8 cellular contexts compared by ENCODE assay signal in the genomic region with DNA sequence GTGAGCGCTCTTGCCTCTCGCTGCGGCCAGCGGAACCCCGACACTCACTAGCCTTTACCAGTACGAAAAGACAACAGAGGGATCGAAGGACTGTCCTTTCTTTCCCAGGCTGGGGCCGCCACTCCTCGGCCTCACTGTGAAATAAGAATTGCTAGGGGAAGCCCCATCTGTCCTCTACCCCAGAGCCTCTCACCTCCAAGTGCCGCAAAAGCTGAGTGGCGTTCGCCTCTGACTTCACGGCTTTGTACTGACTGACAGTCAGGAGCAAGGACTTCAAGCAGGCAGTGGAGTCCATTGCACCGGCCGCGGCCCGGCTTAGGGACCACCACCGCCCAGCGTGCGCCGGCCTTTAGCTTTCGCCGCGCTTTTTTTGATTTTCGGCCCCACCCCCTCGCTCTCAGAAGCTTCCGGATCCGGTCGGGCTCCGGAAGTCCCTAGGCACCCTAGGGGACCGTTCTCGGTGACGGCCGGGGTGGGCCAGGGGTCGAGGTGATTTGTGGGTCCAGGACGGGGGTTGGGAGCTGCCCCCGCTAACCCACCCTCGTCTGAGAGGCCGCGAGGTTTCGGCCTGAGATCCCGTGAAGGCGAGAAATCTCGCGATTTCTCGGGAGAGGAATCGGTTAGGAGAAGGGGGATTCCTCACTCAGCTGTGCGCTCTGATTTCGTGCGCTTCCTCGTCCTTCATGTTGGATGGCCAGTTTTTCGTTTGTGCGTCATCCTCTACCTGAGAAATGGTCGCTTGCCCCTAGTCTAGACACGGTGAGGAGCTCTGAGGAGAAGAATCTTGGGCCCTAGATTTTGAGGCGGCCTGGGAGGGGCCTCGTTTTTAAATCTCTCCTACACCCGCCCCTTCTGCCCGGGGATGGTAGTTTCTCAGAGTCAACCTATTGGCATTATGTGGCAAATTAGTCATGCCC. TPM values are rescaled to one million over a fixed set of nuclear protein-coding genes. Genes with fewer than 3 reads are reported as not detected.
A peak's percentile ranks its signal among the peaks of the same experiment; 100 is the strongest.
DNase-seq lines count a peak whose midpoint lies in the region; ATAC-seq and TF ChIP-seq lines count a peak whose summit lies in the region.

Gene CIP2A (minus strand): TSS at position 358 of the 917 bp plus-strand sequence. CDS start 63 bp downstream, at position 295.
A gene with protein sequence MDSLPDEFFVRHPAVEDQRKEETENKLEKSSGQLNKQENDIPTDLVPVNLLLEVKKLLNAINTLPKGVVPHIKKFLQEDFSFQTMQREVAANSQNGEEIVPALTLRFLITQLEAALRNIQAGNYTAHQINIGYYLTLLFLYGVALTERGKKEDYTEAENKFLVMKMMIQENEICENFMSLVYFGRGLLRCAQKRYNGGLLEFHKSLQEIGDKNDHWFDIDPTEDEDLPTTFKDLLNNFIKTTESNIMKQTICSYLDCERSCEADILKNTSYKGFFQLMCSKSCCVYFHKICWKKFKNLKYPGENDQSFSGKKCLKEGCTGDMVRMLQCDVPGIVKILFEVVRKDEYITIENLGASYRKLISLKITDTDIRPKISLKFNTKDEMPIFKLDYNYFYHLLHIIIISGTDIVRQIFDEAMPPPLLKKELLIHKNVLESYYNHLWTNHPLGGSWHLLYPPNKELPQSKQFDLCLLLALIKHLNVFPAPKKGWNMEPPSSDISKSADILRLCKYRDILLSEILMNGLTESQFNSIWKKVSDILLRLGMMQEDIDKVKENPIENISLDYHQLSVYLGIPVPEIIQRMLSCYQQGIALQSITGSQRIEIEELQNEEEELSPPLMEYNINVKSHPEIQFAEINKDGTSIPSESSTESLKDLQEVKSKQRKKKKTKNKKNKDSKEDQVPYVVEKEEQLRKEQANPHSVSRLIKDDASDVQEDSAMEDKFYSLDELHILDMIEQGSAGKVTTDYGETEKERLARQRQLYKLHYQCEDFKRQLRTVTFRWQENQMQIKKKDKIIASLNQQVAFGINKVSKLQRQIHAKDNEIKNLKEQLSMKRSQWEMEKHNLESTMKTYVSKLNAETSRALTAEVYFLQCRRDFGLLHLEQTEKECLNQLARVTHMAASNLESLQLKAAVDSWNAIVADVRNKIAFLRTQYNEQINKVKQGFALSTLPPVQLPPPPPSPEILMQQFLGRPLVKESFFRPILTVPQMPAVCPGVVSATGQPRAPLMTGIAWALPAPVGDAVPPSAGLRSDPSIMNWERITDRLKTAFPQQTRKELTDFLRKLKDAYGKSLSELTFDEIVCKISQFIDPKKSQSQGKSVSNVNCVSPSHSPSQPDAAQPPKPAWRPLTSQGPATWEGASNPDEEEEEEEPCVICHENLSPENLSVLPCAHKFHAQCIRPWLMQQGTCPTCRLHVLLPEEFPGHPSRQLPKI (plus strand): TSS at position 642 of the 917 bp plus-strand sequence. CDS start 15,685 bp downstream, outside the sequence.

- no peaks in the 10 kb centered on the region for H3K9me3 Mint-ChIP-seq in T-helper 1 cell treated with Interleukin-12 subunit alpha and Interleukin-12 subunit beta and Interleukin-4 antibody, amounts not matched to agents 30 μg/mL and 1 μg/mL, for 36 hours

- ATAC-seq in GM18498 (IDR thresholded peaks at IDR 0.05; ENCODE audit: unreplicated experiment) (peak; percentile 94), HG02885 (IDR thresholded peaks at IDR 0.05; ENCODE audit: poor library complexity, unreplicated experiment) (peak; percentile 89), left cardiac atrium (peak; percentile 97), upper lobe of left lung (ENCODE audit: low FRiP score in 2 of 2) (peak; percentile 95 to 96)

- no peaks in the 10 kb centered on the region for H3K36me3 ChIP-seq in upper lobe of left lung

- peak within 1 kb of the TSS; percentile 49 to 83 (median 72) for H3K4me3 ChIP-seq in upper lobe of left lung

- peaks cover 5 to 22% (median 11%) of the 10 kb centered on the region in 4 donors for H3K4me1 ChIP-seq in upper lobe of left lung

- peak; percentile 95 for DNase-seq in NCI-H1694 (lab: John Stamatoyannopoulos, UW)
- peak; percentile 83 for DNase-seq in amniotic stem cell (lab: John Stamatoyannopoulos, UW)
- DNase-seq in left cardiac atrium = peak; percentile 89
- peak; percentile 73 to 97 (median 80) for DNase-seq in posterior cingulate gyrus
- DNase-seq in upper lobe of left lung = peak; percentile 74 to 93

- H3K9me3 ChIP-seq in upper lobe of left lung = no peaks in the 10 kb centered on the region

- peaks cover 1% of the 10 kb centered on the region for H3K36me3 Mint-ChIP-seq in T-helper 1 cell treated with Interleukin-12 subunit alpha and Interleukin-12 subunit beta and Interleukin-4 antibody, amounts not matched to agents 30 μg/mL and 1 μg/mL, for 36 hours (ENCODE audit: low read depth)

- H3K27ac ChIP-seq in upper lobe of left lung = peak within 1 kb of the TSS; percentile 93 to 96 (median 95)

- no peak for TF ChIP-seq EP300 in upper lobe of left lung (IDR thresholded peaks at IDR 0.05)

- WGBS in upper lobe of left lung, 2 donors = 1% methylated on average over 29 to 59 of the region's 59 CpGs

- H3K27me3 Mint-ChIP-seq in T-helper 1 cell treated with Interleukin-12 subunit alpha and Interleukin-12 subunit beta and Interleukin-4 antibody, amounts not matched to agents 30 μg/mL and 1 μg/mL, for 36 hours (ENCODE audit: low read depth) = no peaks in the 10 kb centered on the region

- TF ChIP-seq POLR2A in upper lobe of left lung (IDR thresholded peaks at IDR 0.05) = peak; percentile 5 to 83 (median 38)

- no peaks in the 10 kb centered on the region for H3K27me3 ChIP-seq in upper lobe of left lung

- H3K4me3 Mint-ChIP-seq in T-helper 1 cell treated with Interleukin-12 subunit alpha and Interleukin-12 subunit beta and Interleukin-4 antibody, amounts not matched to agents 30 μg/mL and 1 μg/mL, for 36 hours = peak within 1 kb of the TSS; percentile 99

- TF ChIP-seq CTCF in upper lobe of left lung (IDR thresholded peaks at IDR 0.05) = peak in 1 of 6 experiments; percentile 16

- peak within 1 kb of the TSS; percentile 99 for H3K27ac Mint-ChIP-seq in T-helper 1 cell treated with Interleukin-12 subunit alpha and Interleukin-12 subunit beta and Interleukin-4 antibody, amounts not matched to agents 30 μg/mL and 1 μg/mL, for 36 hours

- peaks cover 50% of the 10 kb centered on the region for H3K4me1 Mint-ChIP-seq in T-helper 1 cell treated with Interleukin-12 subunit alpha and Interleukin-12 subunit beta and Interleukin-4 antibody, amounts not matched to agents 30 μg/mL and 1 μg/mL, for 36 hours (ENCODE audit: low read depth)

- intact Hi-C loops in left cardiac atrium (cut with DNase I) = no loop called here
- intact Hi-C loops in posterior cingulate gyrus (cut with DNase I) = no loop called here

RNA-seq across cellular contexts. Expression of gene CIP2A, which starts in this region (rescaled TPM):
- total RNA-seq in left cardiac atrium (1 to 10 TPM; 2.6 to 3.3 TPM), upper lobe of left lung (1 to 10 TPM; 1.9 to 7.5 (median 3.8) TPM)

RNA-seq across cellular contexts. Expression of the second gene that starts in this region (rescaled TPM):
- 10 to 100 TPM; 14.4 to 15.0 TPM for total RNA-seq in left cardiac atrium
- 10 to 100 TPM in 2 of 6 donors, 1 to 10 TPM in 4; 3.4 to 25.0 (median 7.5) TPM for total RNA-seq in upper lobe of left lung

Comparison
In these comparisons a context has a peak if more than half of its experiments do, and no peak if none do; other contexts are left out.
1. Peak in every context shown above with its lines: DNase-seq, ATAC-seq, H3K4me3 ChIP-seq and H3K27ac ChIP-seq.